Comparison of ENCODE assay signal across 19 cellular contexts in genomic region chr10:71755179-71755879, GRCh38. TPM values are rescaled to one million over a fixed set of nuclear protein-coding genes. Genes with fewer than 3 reads are reported as not detected.
A peak's percentile ranks its signal among the peaks of the same experiment; 100 is the strongest.
DNase-seq lines count a peak whose midpoint lies in the region; ATAC-seq, FAIRE-seq and TF ChIP-seq lines count a peak whose summit lies in the region.
"Had no signal": no experiment of that assay in that cellular context is flagged by ENCODE, and none has a peak within 500 bp of the region (broad histone marks: within the 10 kb centered on the region; RNA-seq: fewer than 3 reads in every experiment).

No MANE protein-coding gene starts in this region.

- H3K14ac ChIP-seq in H1 (ENCODE audit: insufficient read length): no peak overlapping the region

- WGBS in H1 (ENCODE audit: extremely low coverage in 1 of 2, insufficient coverage in 1 of 2, insufficient read length in 1 of 2, insufficient replicate concordance in 2 of 2, low coverage in 1 of 2, low lambda C conversion rate in 2 of 2, missing lambda C conversion rate in 1 of 2), 2 experiments: 86% methylated on average over 16 of the region's 16 CpGs; no CpG with 5 or more reads in 1 of the 2 experiments

- TF ChIP-seq POLR2A in Peyer's patch (IDR thresholded peaks at IDR 0.05) (no peak), H1 (IDR thresholded peaks at IDR 0.05; ENCODE audit: control extremely low read depth in 1 of 2, low read depth in 2 of 2, low read length in 2 of 2) (no peak)

- H4K20me1 ChIP-seq in H1 (replicated peaks in 1 of 2; ENCODE audit: control insufficient read depth in 1 of 2, insufficient read depth in 2 of 2, low read length in 2 of 2): no peaks in the 10 kb centered on the region

- peaks cover 73% of the 10 kb centered on the region for H3K4me1 Mint-ChIP-seq in activated CD4-positive, alpha-beta T cell treated with anti-CD3 and anti-CD28 coated beads, Interleukin-2, amount 10 ng/mL, durations not matched to agents 24 days and 14 days
- peaks cover 64% of the 10 kb centered on the region for H3K4me1 Mint-ChIP-seq in stimulated activated memory B cell treated with anti-CD40 and anti-IgM and Interleukin-4, amounts not matched to agents 10 μg/mL and 1 μg/mL and 100 μg/mL, for 72 hours
- peaks cover 18% of the 10 kb centered on the region for H3K4me1 Mint-ChIP-seq in WTC11

- CTCF ChIA-PET in H1 (lab: Charles Lee; ENCODE audit: partially characterized antibody): interaction anchor here (1.0 to 4.0 kb wide), 10 partner anchors 9 to 435 kb away, joined by 3 to 24 read pairs (median 4); partner anchors contain the start of gene VSIR
- CTCF ChIA-PET in WTC11 (lab: Charles Lee): interaction anchor here (1.3 to 1.6 kb wide), 3 partner anchors 8 to 47 kb away, joined by 4 read pairs; partner anchors contain the start of gene VSIR

- H3K27ac Mint-ChIP-seq in activated CD4-positive, alpha-beta T cell treated with anti-CD3 and anti-CD28 coated beads, Interleukin-2, amount 10 ng/mL, durations not matched to agents 24 days and 14 days: peak overlapping the region; percentile 53
- peak overlapping the region; percentile 84 for H3K27ac Mint-ChIP-seq in stimulated activated memory B cell treated with anti-CD40 and anti-IgM and Interleukin-4, amounts not matched to agents 10 μg/mL and 1 μg/mL and 100 μg/mL, for 72 hours
- no peak overlapping the region for H3K27ac Mint-ChIP-seq in WTC11

- no peak overlapping the region for H2AFZ ChIP-seq in H1 (ENCODE audit: low read length)

- intact Hi-C loops in activated CD4-positive, alpha-beta T cell treated with anti-CD3 and anti-CD28 coated beads, Interleukin-2, amount 10 ng/mL, durations not matched to agents 24 days and 14 days (cut with micrococcal nuclease): no loop called here

- no peak overlapping the region for H3K56ac ChIP-seq in H1 (replicated peaks; ENCODE audit: insufficient read length, low read depth, low read length)

- no peak overlapping the region for H3K18ac ChIP-seq in H1 (ENCODE audit: extremely low read depth, low read length)

- peak overlapping the region; percentile 27; the same call in 1 of the 2 replicates for H2BK12ac ChIP-seq in H1 (ENCODE audit: low read depth, low read length)

- H3K9me3 ChIP-seq in Peyer's patch (no peaks in the 10 kb centered on the region), H1 (ENCODE audit: insufficient read depth in 2 of 2, low read depth in 1 of 2, low read length in 1 of 2) (no peaks in the 10 kb centered on the region)
- H3K9me3 ChIP-seq: body of pancreas, gastrocnemius medialis had no signal

- no peak for ATAC-seq in stimulated activated memory B cell treated with anti-CD40 and anti-IgM and Interleukin-4, amounts not matched to agents 10 μg/mL and 1 μg/mL and 100 μg/mL, for 72 hours
- no peak for ATAC-seq in WTC11
- ATAC-seq: body of pancreas had no signal

- H2AK5ac ChIP-seq in H1 (ENCODE audit: low read depth, low read length): 0 out of 2 replicates have a peak overlapping the region, but pooled peaks have one; percentile 61

- no peak overlapping the region for H3K4me2 ChIP-seq in H1 (ENCODE audit: insufficient read depth in 1 of 2, low read depth in 2 of 2, low read length in 2 of 2)

- TF ChIP-seq EP300 in H1 (IDR thresholded peaks at IDR 0.05; ENCODE audit: borderline replicate concordance in 1 of 2, low read depth in 2 of 2, low read length in 2 of 2): no peak

- no peak overlapping the region for H3K4me3 ChIP-seq in Peyer's patch
- H3K4me3 ChIP-seq in H1 (ENCODE audit: extremely low read depth in 1 of 4, insufficient read depth in 2 of 4, low read depth in 3 of 4, low read length in 4 of 4): no peak overlapping the region
- H3K4me3 ChIP-seq: body of pancreas, gastrocnemius medialis had no signal

- no peak overlapping the region for H3K9ac ChIP-seq in H1 (replicated peaks in 1 of 4; ENCODE audit: extremely low read depth in 1 of 4, low read depth in 3 of 4, low read length in 3 of 4)

- peak overlapping the region; percentile 81 to 93 (median 88) for H3K27ac ChIP-seq in Peyer's patch
- H3K27ac ChIP-seq in H1 (ENCODE audit: low read depth, low read length): no peak overlapping the region

- H3K27me3 Mint-ChIP-seq in activated CD4-positive, alpha-beta T cell treated with anti-CD3 and anti-CD28 coated beads, Interleukin-2, amount 10 ng/mL, durations not matched to agents 24 days and 14 days: no peaks in the 10 kb centered on the region
- no peaks in the 10 kb centered on the region for H3K27me3 Mint-ChIP-seq in stimulated activated memory B cell treated with anti-CD40 and anti-IgM and Interleukin-4, amounts not matched to agents 10 μg/mL and 1 μg/mL and 100 μg/mL, for 72 hours
- no peaks in the 10 kb centered on the region for H3K27me3 Mint-ChIP-seq in WTC11 (ENCODE audit: low read depth)
- H3K27me3 Mint-ChIP-seq: activated B cell treated with CpG ODN at 0.5 μM for 24 hours, IgD-negative memory B cell had no signal

- no peak overlapping the region for H4K91ac ChIP-seq in H1 (replicated peaks; ENCODE audit: insufficient read length, low read length)

- TF ChIP-seq RAD21 in H1 (IDR thresholded peaks at IDR 0.05 in 1 of 2, conservative IDR thresholded peaks at IDR 0.05 in 1 of 2; ENCODE audit: low read depth in 2 of 2, low read length in 2 of 2): no peak

- POLR2A ChIA-PET in H1 (lab: Charles Lee; ENCODE audit: partially characterized antibody) (no interaction called here), WTC11 (lab: Charles Lee) (no interaction called here)

- no peak for FAIRE-seq in H1 (lab: Jason Lieb, UNC)
- FAIRE-seq: islet of Langerhans had no signal

- H3K79me1 ChIP-seq in H1 (ENCODE audit: low read depth, low read length): no peaks in the 10 kb centered on the region

- no peak overlapping the region for H2BK5ac ChIP-seq in H1 (ENCODE audit: low read depth, low read length)

- H3K4ac ChIP-seq in H1 (replicated peaks; ENCODE audit: insufficient read length, low read depth, low read length): no peak overlapping the region

- no peak overlapping the region for H2BK15ac ChIP-seq in H1 (ENCODE audit: low read length)

- TF ChIP-seq CTCF in Peyer's patch (IDR thresholded peaks at IDR 0.05): no peak
- TF ChIP-seq CTCF in H1 (IDR thresholded peaks at IDR 0.05; ENCODE audit: control extremely low read depth in 1 of 3, insufficient read depth in 1 of 3, low read depth in 1 of 3, low read length in 3 of 3): no peak
- no peak for TF ChIP-seq CTCF in WTC11 (IDR thresholded peaks at IDR 0.05)

- H3K36me3 Mint-ChIP-seq in activated CD4-positive, alpha-beta T cell treated with anti-CD3 and anti-CD28 coated beads, Interleukin-2, amount 10 ng/mL, durations not matched to agents 24 days and 14 days (ENCODE audit: low read depth): peaks cover 66% of the 10 kb centered on the region
- H3K36me3 Mint-ChIP-seq in stimulated activated memory B cell treated with anti-CD40 and anti-IgM and Interleukin-4, amounts not matched to agents 10 μg/mL and 1 μg/mL and 100 μg/mL, for 72 hours: peaks cover 11% of the 10 kb centered on the region
- no peaks in the 10 kb centered on the region for H3K36me3 Mint-ChIP-seq in WTC11

- H4K5ac ChIP-seq in H1 (ENCODE audit: insufficient read length, low read depth, low read length): no peak overlapping the region

- no peak overlapping the region for H2BK20ac ChIP-seq in H1 (ENCODE audit: low read length)

- no peak overlapping the region for H3K23ac ChIP-seq in H1 (ENCODE audit: insufficient read length)

- no peaks in the 10 kb centered on the region for H3K23me2 ChIP-seq in H1 (ENCODE audit: low read depth, low read length)

- H3K27me3 ChIP-seq in Peyer's patch: no peaks in the 10 kb centered on the region
- H3K27me3 ChIP-seq in H1 (replicated peaks in 1 of 4; ENCODE audit: control insufficient read depth in 3 of 4, extremely low read depth in 1 of 4, insufficient read depth in 3 of 4, low read length in 3 of 4): no peaks in the 10 kb centered on the region; a peak in 2 of 7 replicates
- H3K27me3 ChIP-seq: body of pancreas, gastrocnemius medialis had no signal

- H3K4me1 ChIP-seq in Peyer's patch: peaks cover 9 to 75% (median 55%) of the 10 kb centered on the region in 4 donors
- peaks cover 0 to 7% (median 4%) of the 10 kb centered on the region in 4 experiments; a peak in 5 of 7 replicates for H3K4me1 ChIP-seq in H1 (replicated peaks in 1 of 4; ENCODE audit: control insufficient read depth in 3 of 4, insufficient read depth in 4 of 4, low read length in 3 of 4)
- H3K4me1 ChIP-seq: body of pancreas had no signal

- no peak overlapping the region for H2BK120ac ChIP-seq in H1 (replicated peaks; ENCODE audit: low read depth, low read length)

- H4K8ac ChIP-seq in H1 (ENCODE audit: extremely low read depth, insufficient read depth, low read length): no peak overlapping the region

- no peaks in the 10 kb centered on the region for H3K9me3 Mint-ChIP-seq in activated CD4-positive, alpha-beta T cell treated with anti-CD3 and anti-CD28 coated beads, Interleukin-2, amount 10 ng/mL, durations not matched to agents 24 days and 14 days
- no peaks in the 10 kb centered on the region for H3K9me3 Mint-ChIP-seq in stimulated activated memory B cell treated with anti-CD40 and anti-IgM and Interleukin-4, amounts not matched to agents 10 μg/mL and 1 μg/mL and 100 μg/mL, for 72 hours
- no peaks in the 10 kb centered on the region for H3K9me3 Mint-ChIP-seq in WTC11
- H3K9me3 Mint-ChIP-seq: activated B cell treated with CpG ODN at 0.5 μM for 24 hours, IgD-negative memory B cell had no signal

- no peak overlapping the region for H3K4me3 Mint-ChIP-seq in activated CD4-positive, alpha-beta T cell treated with anti-CD3 and anti-CD28 coated beads, Interleukin-2, amount 10 ng/mL, durations not matched to agents 24 days and 14 days
- no peak overlapping the region for H3K4me3 Mint-ChIP-seq in stimulated activated memory B cell treated with anti-CD40 and anti-IgM and Interleukin-4, amounts not matched to agents 10 μg/mL and 1 μg/mL and 100 μg/mL, for 72 hours
- H3K4me3 Mint-ChIP-seq in WTC11: no peak overlapping the region
- H3K4me3 Mint-ChIP-seq: activated B cell treated with CpG ODN at 0.5 μM for 24 hours had no signal

- H3K36me3 ChIP-seq in Peyer's patch (peaks cover 0 to 43% (median 2%) of the 10 kb centered on the region in 3 donors), H1 (ENCODE audit: control insufficient read depth in 2 of 4, insufficient read depth in 4 of 4, low read length in 3 of 4) (no peaks in the 10 kb centered on the region)
- H3K36me3 ChIP-seq: gastrocnemius medialis had no signal

- H3K79me2 ChIP-seq in H1 (ENCODE audit: control insufficient read depth in 1 of 2, insufficient read depth in 2 of 2, low read length in 2 of 2): no peaks in the 10 kb centered on the region

- no peak for DNase-seq in activated CD4-positive, alpha-beta T cell treated with anti-CD3 and anti-CD28 coated beads, Interleukin-2, amount 10 ng/mL, durations not matched to agents 24 days and 14 days
- DNase-seq in activated CD4-positive, alpha-beta T cell treated with anti-CD3 and anti-CD28 coated beads for 48 hours: no peak
- no peak for DNase-seq in Peyer's patch
- DNase-seq in H1 (ENCODE audit: low read depth in 1 of 2, low spot score in 2 of 2): no peak
- no peak for DNase-seq in WTC11 (ENCODE audit: low spot score)
- DNase-seq in stimulated activated CD4-positive, alpha-beta T cell treated with anti-CD3 and anti-CD28 coated beads, Interleukin-2, amount 100 ng/mL, for 24 hours: no peak
- DNase-seq in stimulated activated CD8-positive, alpha-beta memory T cell treated with anti-CD3 and anti-CD28 coated beads, Interleukin-4, amount 100 ng/mL, for 48 hours: no peak
- DNase-seq: 8988T; activated B cell treated with CpG ODN at 0.5 μM for 24 hours; activated T-cell treated with anti-CD3 and anti-CD28 coated beads, Interleukin-2, amount 50 U/mL, for 1 hour; body of pancreas; gastrocnemius medialis; NCI-H146; NCI-H446 treated with DMSO at 0.1 percent for 48 hours; stimulated activated CD4-positive, alpha-beta T cell treated with anti-CD3 and anti-CD28 coated beads, Interleukin-1b, Interleukin-23, amount 100 ng/mL, for 48 hours had no signal

RNA-seq across cellular contexts. Expression of gene VSIR, which starts 18.0 kb away (rescaled TPM):
- total RNA-seq in activated CD4-positive, alpha-beta T cell treated with anti-CD3 and anti-CD28 coated beads, Interleukin-2, amount 10 ng/mL, durations not matched to agents 24 days and 14 days: 125 and 131 TPM in 2 replicates
- 100 to 1,000 TPM in 3 of 4 donors, 10 to 100 TPM in 1; 38.0 to 169 (median 127) TPM for total RNA-seq in Peyer's patch
- not detected in 2 replicates for total RNA-seq in H1 (2021; fragmentation: NEBNext Ultra II Directional; extraction: Animal tissue kit (Norgen Biotek cat#: 25700))
- polyA plus RNA-seq in H1 (2011; rRNA removed): 0.33 and 0.75 TPM in 2 replicates
- 0.06 TPM for polyA plus RNA-seq in H1 (2011; cell fraction: cytosol; rRNA removed)
- polyA plus RNA-seq in H1 (2011; cell fraction: nucleus; rRNA removed): 0.56 TPM
- polyA plus RNA-seq in H1 (2012, experiment 1 of 2): 0.08 to 0.32 TPM (median 0.29 TPM) in 3 of 4 replicates, not detected in the other
- 0.22 TPM for polyA plus RNA-seq in H1 (2012, experiment 2 of 2)
- 0.34 TPM for polyA plus RNA-seq in H1 (2013, experiment 1 of 2)
- 0.42 TPM for polyA plus RNA-seq in H1 (2013, experiment 2 of 2)
- polyA minus RNA-seq in H1 (2011; rRNA and poly(A)+ RNA removed): 0.17 and 0.35 TPM in 2 replicates
- 1.0 TPM for polyA minus RNA-seq in H1 (2011; cell fraction: cytosol; rRNA and poly(A)+ RNA removed)
- 0.90 TPM for polyA minus RNA-seq in H1 (2011; cell fraction: nucleus; rRNA and poly(A)+ RNA removed)
- total RNA-seq in WTC11 (2021): 0.74 to 1.3 TPM (median 0.78 TPM) in 3 replicates

RNA-seq across cellular contexts. Expression of gene C10orf105, which starts 35.8 kb away (rescaled TPM):
- 0.26 and 0.33 TPM in 2 replicates for total RNA-seq in activated CD4-positive, alpha-beta T cell treated with anti-CD3 and anti-CD28 coated beads, Interleukin-2, amount 10 ng/mL, durations not matched to agents 24 days and 14 days
- under 1 TPM in 1 of 4 donors, not detected in 3; 0.27 TPM for total RNA-seq in Peyer's patch
- total RNA-seq in H1 (2021; fragmentation: NEBNext Ultra II Directional; extraction: Animal tissue kit (Norgen Biotek cat#: 25700)): 0.48 and 0.73 TPM in 2 replicates
- 0.71 and 1.4 TPM in 2 replicates for polyA plus RNA-seq in H1 (2011; rRNA removed)
- 0.93 TPM for polyA plus RNA-seq in H1 (2011; cell fraction: cytosol; rRNA removed)
- 1.3 TPM for polyA plus RNA-seq in H1 (2011; cell fraction: nucleus; rRNA removed)
- 0.64 to 1.1 TPM (median 0.87 TPM) in 4 replicates for polyA plus RNA-seq in H1 (2012, experiment 1 of 2)
- 0.84 TPM for polyA plus RNA-seq in H1 (2012, experiment 2 of 2)
- polyA plus RNA-seq in H1 (2013, experiment 1 of 2): 0.51 TPM
- polyA plus RNA-seq in H1 (2013, experiment 2 of 2): 0.61 TPM
- polyA minus RNA-seq in H1 (2011; rRNA and poly(A)+ RNA removed): 0.76 and 1.7 TPM in 2 replicates
- 0.51 TPM for polyA minus RNA-seq in H1 (2011; cell fraction: cytosol; rRNA and poly(A)+ RNA removed)
- polyA minus RNA-seq in H1 (2011; cell fraction: nucleus; rRNA and poly(A)+ RNA removed): 1.4 TPM
- 0.48 to 0.99 TPM (median 0.85 TPM) in 3 replicates for total RNA-seq in WTC11 (2021)
- total RNA-seq: activated B cell treated with CpG ODN at 0.5 μM for 24 hours, body of pancreas, gastrocnemius medialis, H4 had no signal
- polyA plus RNA-seq: IgD-negative memory B cell had no signal

Comparison
In these comparisons a context has a peak if more than half of its experiments do, and no peak if none do; other contexts are left out.
1. RNA of gene VSIR, which starts 18.0 kb away (total RNA-seq): 38.0 to 169 TPM in Peyer's patch and 125 to 131 TPM in activated CD4-positive, alpha-beta T cell treated with anti-CD3 and anti-CD28 coated beads, Interleukin-2, amount 10 ng/mL, durations not matched to agents 24 days and 14 days; 0.74 to 1.3 TPM in WTC11 and not detected in H1; every median in the first group is over 10 times any median in the second.